In the genomic region with DNA sequence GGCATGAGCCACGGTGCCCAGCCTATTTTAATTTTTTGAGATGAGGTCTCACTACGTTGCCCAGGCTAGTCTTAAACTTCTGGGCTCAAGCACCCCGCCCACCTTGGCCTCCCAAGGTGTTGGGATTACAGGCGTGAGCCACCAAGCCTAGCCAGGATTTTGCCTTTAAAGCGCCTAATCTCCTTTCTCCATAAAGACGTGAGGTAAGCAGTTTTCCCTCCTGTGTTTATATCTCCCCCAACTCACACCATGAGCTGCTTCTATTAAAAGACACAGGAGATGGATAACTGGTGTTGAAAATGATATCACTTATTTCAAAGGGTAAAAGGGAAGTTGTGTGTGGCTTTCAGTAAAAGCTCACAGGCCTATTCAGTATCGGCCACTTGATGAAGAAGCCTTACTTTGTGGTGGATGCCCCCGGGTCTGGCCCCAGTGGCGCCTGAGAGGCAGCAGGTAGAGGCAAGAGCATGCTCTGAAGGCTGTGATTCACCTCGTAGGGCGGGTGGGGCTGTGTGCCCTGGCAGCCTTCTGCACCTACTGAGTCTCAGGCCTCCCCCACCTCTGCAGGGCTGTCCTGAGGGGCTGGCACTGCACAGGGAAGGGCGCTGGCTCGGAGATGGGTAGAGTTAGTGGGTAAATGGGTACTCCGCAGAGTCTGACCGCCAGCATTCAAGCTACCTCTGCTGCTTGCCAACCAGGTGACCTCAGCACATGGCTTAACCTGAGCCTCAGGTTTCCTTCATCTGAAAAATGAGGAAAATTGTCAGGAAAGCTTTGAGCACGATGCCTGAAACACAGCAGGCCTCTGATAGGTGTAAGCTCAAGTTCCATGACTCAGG, we compare ENCODE assay signal across 1 cellular context.
TF ChIP-seq lines count a peak whose summit lies in the region.

No MANE protein-coding gene starts in this region.

TF ChIP-seq in K562, 482 proteins besides CTCF, POLR2A, EP300 and RAD21 (continued from another document and continues in another):
- TF ChIP-seq, protein P1, sequence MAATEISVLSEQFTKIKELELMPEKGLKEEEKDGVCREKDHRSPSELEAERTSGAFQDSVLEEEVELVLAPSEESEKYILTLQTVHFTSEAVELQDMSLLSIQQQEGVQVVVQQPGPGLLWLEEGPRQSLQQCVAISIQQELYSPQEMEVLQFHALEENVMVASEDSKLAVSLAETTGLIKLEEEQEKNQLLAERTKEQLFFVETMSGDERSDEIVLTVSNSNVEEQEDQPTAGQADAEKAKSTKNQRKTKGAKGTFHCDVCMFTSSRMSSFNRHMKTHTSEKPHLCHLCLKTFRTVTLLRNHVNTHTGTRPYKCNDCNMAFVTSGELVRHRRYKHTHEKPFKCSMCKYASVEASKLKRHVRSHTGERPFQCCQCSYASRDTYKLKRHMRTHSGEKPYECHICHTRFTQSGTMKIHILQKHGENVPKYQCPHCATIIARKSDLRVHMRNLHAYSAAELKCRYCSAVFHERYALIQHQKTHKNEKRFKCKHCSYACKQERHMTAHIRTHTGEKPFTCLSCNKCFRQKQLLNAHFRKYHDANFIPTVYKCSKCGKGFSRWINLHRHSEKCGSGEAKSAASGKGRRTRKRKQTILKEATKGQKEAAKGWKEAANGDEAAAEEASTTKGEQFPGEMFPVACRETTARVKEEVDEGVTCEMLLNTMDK (IDR thresholded peaks at IDR 0.05; ENCODE audit: borderline replicate concordance, insufficient read depth, low read depth, low read length, poor library complexity, severe bottlenecking) = no peak
- TF ChIP-seq HOXB6 (CRISPR knock-in tag; IDR thresholded peaks at IDR 0.05; ENCODE audit: borderline replicate concordance) = no peak
- TF ChIP-seq NR4A1 (CRISPR knock-in tag; IDR thresholded peaks at IDR 0.05) = no peak
- TF ChIP-seq NR4A1 (tag; IDR thresholded peaks at IDR 0.05) = no peak
- TF ChIP-seq ZNF444 (CRISPR knock-in tag; IDR thresholded peaks at IDR 0.05) = no peak
- TF ChIP-seq PURB (CRISPR knock-in tag; IDR thresholded peaks at IDR 0.05; ENCODE audit: low read depth) = no peak
- TF ChIP-seq, protein P2, sequence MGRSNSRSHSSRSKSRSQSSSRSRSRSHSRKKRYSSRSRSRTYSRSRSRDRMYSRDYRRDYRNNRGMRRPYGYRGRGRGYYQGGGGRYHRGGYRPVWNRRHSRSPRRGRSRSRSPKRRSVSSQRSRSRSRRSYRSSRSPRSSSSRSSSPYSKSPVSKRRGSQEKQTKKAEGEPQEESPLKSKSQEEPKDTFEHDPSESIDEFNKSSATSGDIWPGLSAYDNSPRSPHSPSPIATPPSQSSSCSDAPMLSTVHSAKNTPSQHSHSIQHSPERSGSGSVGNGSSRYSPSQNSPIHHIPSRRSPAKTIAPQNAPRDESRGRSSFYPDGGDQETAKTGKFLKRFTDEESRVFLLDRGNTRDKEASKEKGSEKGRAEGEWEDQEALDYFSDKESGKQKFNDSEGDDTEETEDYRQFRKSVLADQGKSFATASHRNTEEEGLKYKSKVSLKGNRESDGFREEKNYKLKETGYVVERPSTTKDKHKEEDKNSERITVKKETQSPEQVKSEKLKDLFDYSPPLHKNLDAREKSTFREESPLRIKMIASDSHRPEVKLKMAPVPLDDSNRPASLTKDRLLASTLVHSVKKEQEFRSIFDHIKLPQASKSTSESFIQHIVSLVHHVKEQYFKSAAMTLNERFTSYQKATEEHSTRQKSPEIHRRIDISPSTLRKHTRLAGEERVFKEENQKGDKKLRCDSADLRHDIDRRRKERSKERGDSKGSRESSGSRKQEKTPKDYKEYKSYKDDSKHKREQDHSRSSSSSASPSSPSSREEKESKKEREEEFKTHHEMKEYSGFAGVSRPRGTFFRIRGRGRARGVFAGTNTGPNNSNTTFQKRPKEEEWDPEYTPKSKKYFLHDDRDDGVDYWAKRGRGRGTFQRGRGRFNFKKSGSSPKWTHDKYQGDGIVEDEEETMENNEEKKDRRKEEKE (IDR thresholded peaks at IDR 0.05; ENCODE audit: borderline replicate concordance in 1 of 2, control insufficient read depth in 1 of 2, low read depth in 2 of 2, low read length in 1 of 2) = no peak
- TF ChIP-seq MCM5 (IDR thresholded peaks at IDR 0.05; ENCODE audit: low read depth) = no peak
- TF ChIP-seq, protein P3, sequence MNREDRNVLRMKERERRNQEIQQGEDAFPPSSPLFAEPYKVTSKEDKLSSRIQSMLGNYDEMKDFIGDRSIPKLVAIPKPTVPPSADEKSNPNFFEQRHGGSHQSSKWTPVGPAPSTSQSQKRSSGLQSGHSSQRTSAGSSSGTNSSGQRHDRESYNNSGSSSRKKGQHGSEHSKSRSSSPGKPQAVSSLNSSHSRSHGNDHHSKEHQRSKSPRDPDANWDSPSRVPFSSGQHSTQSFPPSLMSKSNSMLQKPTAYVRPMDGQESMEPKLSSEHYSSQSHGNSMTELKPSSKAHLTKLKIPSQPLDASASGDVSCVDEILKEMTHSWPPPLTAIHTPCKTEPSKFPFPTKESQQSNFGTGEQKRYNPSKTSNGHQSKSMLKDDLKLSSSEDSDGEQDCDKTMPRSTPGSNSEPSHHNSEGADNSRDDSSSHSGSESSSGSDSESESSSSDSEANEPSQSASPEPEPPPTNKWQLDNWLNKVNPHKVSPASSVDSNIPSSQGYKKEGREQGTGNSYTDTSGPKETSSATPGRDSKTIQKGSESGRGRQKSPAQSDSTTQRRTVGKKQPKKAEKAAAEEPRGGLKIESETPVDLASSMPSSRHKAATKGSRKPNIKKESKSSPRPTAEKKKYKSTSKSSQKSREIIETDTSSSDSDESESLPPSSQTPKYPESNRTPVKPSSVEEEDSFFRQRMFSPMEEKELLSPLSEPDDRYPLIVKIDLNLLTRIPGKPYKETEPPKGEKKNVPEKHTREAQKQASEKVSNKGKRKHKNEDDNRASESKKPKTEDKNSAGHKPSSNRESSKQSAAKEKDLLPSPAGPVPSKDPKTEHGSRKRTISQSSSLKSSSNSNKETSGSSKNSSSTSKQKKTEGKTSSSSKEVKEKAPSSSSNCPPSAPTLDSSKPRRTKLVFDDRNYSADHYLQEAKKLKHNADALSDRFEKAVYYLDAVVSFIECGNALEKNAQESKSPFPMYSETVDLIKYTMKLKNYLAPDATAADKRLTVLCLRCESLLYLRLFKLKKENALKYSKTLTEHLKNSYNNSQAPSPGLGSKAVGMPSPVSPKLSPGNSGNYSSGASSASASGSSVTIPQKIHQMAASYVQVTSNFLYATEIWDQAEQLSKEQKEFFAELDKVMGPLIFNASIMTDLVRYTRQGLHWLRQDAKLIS (CRISPR knock-in tag; IDR thresholded peaks at IDR 0.05) = no peak
- TF ChIP-seq, protein P4, sequence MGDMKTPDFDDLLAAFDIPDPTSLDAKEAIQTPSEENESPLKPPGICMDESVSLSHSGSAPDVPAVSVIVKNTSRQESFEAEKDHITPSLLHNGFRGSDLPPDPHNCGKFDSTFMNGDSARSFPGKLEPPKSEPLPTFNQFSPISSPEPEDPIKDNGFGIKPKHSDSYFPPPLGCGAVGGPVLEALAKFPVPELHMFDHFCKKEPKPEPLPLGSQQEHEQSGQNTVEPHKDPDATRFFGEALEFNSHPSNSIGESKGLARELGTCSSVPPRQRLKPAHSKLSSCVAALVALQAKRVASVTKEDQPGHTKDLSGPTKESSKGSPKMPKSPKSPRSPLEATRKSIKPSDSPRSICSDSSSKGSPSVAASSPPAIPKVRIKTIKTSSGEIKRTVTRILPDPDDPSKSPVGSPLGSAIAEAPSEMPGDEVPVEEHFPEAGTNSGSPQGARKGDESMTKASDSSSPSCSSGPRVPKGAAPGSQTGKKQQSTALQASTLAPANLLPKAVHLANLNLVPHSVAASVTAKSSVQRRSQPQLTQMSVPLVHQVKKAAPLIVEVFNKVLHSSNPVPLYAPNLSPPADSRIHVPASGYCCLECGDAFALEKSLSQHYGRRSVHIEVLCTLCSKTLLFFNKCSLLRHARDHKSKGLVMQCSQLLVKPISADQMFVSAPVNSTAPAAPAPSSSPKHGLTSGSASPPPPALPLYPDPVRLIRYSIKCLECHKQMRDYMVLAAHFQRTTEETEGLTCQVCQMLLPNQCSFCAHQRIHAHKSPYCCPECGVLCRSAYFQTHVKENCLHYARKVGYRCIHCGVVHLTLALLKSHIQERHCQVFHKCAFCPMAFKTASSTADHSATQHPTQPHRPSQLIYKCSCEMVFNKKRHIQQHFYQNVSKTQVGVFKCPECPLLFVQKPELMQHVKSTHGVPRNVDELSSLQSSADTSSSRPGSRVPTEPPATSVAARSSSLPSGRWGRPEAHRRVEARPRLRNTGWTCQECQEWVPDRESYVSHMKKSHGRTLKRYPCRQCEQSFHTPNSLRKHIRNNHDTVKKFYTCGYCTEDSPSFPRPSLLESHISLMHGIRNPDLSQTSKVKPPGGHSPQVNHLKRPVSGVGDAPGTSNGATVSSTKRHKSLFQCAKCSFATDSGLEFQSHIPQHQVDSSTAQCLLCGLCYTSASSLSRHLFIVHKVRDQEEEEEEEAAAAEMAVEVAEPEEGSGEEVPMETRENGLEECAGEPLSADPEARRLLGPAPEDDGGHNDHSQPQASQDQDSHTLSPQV (IDR thresholded peaks at IDR 0.05) = no peak
- no peak for TF ChIP-seq NELFE (IDR thresholded peaks at IDR 0.05; ENCODE audit: insufficient read depth, insufficient read length)
- no peak for TF ChIP-seq ZNF507 (tag; conservative IDR thresholded peaks at IDR 0.05)
- no peak for TF ChIP-seq ZBTB7A (IDR thresholded peaks at IDR 0.05; ENCODE audit: borderline replicate concordance, control insufficient read depth, low read depth, low read length)
- TF ChIP-seq MBD2 (IDR thresholded peaks at IDR 0.05; ENCODE audit: borderline replicate concordance, low read depth) = no peak
- no peak for TF ChIP-seq ESRRB (CRISPR knock-in tag; IDR thresholded peaks at IDR 0.05; ENCODE audit: borderline replicate concordance)
- TF ChIP-seq, protein P5, sequence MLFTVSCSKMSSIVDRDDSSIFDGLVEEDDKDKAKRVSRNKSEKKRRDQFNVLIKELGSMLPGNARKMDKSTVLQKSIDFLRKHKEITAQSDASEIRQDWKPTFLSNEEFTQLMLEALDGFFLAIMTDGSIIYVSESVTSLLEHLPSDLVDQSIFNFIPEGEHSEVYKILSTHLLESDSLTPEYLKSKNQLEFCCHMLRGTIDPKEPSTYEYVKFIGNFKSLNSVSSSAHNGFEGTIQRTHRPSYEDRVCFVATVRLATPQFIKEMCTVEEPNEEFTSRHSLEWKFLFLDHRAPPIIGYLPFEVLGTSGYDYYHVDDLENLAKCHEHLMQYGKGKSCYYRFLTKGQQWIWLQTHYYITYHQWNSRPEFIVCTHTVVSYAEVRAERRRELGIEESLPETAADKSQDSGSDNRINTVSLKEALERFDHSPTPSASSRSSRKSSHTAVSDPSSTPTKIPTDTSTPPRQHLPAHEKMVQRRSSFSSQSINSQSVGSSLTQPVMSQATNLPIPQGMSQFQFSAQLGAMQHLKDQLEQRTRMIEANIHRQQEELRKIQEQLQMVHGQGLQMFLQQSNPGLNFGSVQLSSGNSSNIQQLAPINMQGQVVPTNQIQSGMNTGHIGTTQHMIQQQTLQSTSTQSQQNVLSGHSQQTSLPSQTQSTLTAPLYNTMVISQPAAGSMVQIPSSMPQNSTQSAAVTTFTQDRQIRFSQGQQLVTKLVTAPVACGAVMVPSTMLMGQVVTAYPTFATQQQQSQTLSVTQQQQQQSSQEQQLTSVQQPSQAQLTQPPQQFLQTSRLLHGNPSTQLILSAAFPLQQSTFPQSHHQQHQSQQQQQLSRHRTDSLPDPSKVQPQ (CRISPR knock-in tag; IDR thresholded peaks at IDR 0.05; ENCODE audit: borderline replicate concordance) = no peak
- TF ChIP-seq ATF7 (IDR thresholded peaks at IDR 0.05) = 0 out of 2 replicates have a peak, but pooled peaks have one; percentile 8
- 0 out of 2 replicates have a peak, but pooled peaks have one; percentile 14 for TF ChIP-seq DPF2 (IDR thresholded peaks at IDR 0.05)
- no peak for TF ChIP-seq ELF1 (tag; IDR thresholded peaks at IDR 0.05)
- TF ChIP-seq PYGO2 (tag; IDR thresholded peaks at IDR 0.05) = no peak
- TF ChIP-seq HNRNPK (IDR thresholded peaks at IDR 0.05; ENCODE audit: low read depth, low read length, poor library complexity, severe bottlenecking) = no peak
- no peak for TF ChIP-seq GATAD2A (IDR thresholded peaks at IDR 0.05)
- TF ChIP-seq MEF2A (IDR thresholded peaks at IDR 0.05; ENCODE audit: control insufficient read depth, low read depth, low read length) = peak; percentile 81; the same call in 1 of the 2 replicates
- TF ChIP-seq HNRNPLL (IDR thresholded peaks at IDR 0.05; ENCODE audit: low read depth, low read length, poor library complexity, severe bottlenecking) = no peak
- no peak for TF ChIP-seq RBBP5 (IDR thresholded peaks at IDR 0.05; ENCODE audit: borderline replicate concordance, insufficient read depth, low read length, poor library complexity, severe bottlenecking)
- TF ChIP-seq PHTF2 (CRISPR knock-in tag; IDR thresholded peaks at IDR 0.05) = no peak
- no peak for TF ChIP-seq ZBED1 (IDR thresholded peaks at IDR 0.05)
- TF ChIP-seq, protein P6, sequence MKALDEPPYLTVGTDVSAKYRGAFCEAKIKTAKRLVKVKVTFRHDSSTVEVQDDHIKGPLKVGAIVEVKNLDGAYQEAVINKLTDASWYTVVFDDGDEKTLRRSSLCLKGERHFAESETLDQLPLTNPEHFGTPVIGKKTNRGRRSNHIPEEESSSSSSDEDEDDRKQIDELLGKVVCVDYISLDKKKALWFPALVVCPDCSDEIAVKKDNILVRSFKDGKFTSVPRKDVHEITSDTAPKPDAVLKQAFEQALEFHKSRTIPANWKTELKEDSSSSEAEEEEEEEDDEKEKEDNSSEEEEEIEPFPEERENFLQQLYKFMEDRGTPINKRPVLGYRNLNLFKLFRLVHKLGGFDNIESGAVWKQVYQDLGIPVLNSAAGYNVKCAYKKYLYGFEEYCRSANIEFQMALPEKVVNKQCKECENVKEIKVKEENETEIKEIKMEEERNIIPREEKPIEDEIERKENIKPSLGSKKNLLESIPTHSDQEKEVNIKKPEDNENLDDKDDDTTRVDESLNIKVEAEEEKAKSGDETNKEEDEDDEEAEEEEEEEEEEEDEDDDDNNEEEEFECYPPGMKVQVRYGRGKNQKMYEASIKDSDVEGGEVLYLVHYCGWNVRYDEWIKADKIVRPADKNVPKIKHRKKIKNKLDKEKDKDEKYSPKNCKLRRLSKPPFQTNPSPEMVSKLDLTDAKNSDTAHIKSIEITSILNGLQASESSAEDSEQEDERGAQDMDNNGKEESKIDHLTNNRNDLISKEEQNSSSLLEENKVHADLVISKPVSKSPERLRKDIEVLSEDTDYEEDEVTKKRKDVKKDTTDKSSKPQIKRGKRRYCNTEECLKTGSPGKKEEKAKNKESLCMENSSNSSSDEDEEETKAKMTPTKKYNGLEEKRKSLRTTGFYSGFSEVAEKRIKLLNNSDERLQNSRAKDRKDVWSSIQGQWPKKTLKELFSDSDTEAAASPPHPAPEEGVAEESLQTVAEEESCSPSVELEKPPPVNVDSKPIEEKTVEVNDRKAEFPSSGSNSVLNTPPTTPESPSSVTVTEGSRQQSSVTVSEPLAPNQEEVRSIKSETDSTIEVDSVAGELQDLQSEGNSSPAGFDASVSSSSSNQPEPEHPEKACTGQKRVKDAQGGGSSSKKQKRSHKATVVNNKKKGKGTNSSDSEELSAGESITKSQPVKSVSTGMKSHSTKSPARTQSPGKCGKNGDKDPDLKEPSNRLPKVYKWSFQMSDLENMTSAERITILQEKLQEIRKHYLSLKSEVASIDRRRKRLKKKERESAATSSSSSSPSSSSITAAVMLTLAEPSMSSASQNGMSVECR (CRISPR knock-in tag; IDR thresholded peaks at IDR 0.05) = no peak
- no peak for TF ChIP-seq PTRF (tag; IDR thresholded peaks at IDR 0.05)
- TF ChIP-seq, protein P7, sequence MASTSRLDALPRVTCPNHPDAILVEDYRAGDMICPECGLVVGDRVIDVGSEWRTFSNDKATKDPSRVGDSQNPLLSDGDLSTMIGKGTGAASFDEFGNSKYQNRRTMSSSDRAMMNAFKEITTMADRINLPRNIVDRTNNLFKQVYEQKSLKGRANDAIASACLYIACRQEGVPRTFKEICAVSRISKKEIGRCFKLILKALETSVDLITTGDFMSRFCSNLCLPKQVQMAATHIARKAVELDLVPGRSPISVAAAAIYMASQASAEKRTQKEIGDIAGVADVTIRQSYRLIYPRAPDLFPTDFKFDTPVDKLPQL (IDR thresholded peaks at IDR 0.05; ENCODE audit: extremely low read depth, insufficient read length) = no peak
- no peak for TF ChIP-seq RFX7 (CRISPR knock-in tag; IDR thresholded peaks at IDR 0.05)
- no peak for TF ChIP-seq POLR2AphosphoS5 (IDR thresholded peaks at IDR 0.05; ENCODE audit: control insufficient read depth, insufficient read depth, low read depth, low read length)
- peak; percentile 58 for TF ChIP-seq TEAD4 (IDR thresholded peaks at IDR 0.05; ENCODE audit: low read length)
- no peak for TF ChIP-seq TEAD4 (CRISPR knock-in tag; IDR thresholded peaks at IDR 0.05; ENCODE audit: borderline replicate concordance)
